8 cellular contexts compared by ENCODE assay signal in the genomic region with DNA sequence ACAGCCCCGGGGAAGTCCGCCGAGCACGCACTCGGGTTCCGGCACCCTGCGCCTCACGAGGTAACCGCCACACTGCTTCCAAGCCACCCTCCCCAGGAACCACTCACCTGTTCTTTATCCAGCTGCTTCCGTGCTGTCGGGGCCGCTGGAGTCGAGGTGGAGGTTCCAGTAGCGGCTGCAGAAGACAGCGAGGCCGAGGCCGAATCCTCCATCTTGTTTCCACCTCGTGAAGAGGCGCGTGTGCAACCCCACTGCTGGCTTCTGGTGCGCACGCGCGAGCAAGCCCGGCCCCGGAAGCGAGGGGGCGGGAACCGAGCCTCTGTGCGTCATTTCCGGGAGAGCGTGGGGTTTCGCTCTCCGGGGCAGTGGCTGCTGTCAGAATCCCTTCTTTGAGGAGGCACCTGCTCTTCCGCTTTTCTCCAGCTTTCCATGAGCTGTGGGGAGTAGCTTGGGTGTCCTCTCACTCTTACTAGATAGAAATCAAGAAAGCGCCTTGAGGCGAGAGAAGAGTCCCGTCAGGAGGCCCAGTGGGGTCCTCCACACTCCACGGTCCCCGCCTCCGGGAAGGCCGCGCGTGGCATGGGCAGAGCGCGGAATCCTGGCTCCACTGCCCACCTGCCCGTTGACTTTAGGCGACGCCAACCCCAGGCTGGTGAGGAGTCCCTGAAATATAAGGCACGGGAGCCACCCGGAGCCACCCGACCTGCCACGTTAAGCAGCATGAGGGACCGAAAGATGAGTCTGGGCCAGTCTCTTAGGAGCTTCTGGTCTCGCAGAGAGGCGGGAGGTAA. TPM values are rescaled to one million over a fixed set of nuclear protein-coding genes. Genes with fewer than 3 reads are reported as not detected.
DNase-seq lines count a peak whose midpoint lies in the region; ATAC-seq, FAIRE-seq and TF ChIP-seq lines count a peak whose summit lies in the region.

A gene (minus strand): TSS at position 242 of the 791 bp plus-strand sequence. CDS start 30 bp downstream, at position 212.

- H3K4me3 ChIP-seq in cardiac muscle cell: peak within 1 kb of the TSS; percentile 96
- peak within 1 kb of the TSS; percentile 67 to 97 (median 78) for H3K4me3 ChIP-seq in transverse colon

- peak; percentile 88 for FAIRE-seq in GM12892 (lab: Jason Lieb, UNC)

- intact Hi-C loops in transverse colon (cut with DNase I; ENCODE audit: low total_unique reads): no loop called here

- TF ChIP-seq EP300 in transverse colon (IDR thresholded peaks at IDR 0.05; ENCODE audit: low read depth): no peak

- in situ Hi-C loops in transverse colon (cut with MboI; ENCODE audit: low pct_ligation_motif_present in 1 of 4, low pct_unique_long_range_greater_than_20kb in 1 of 4, low sequenced_read_pairs in 3 of 4): no loop called here

- no peaks in the 10 kb centered on the region for H3K27me3 Mint-ChIP-seq in activated naive CD8-positive, alpha-beta T cell treated with anti-CD3 and anti-CD28 coated beads, Interleukin-2, amount 50 U/mL, for 24 hours

- peaks cover 57% of the 10 kb centered on the region for H3K36me3 Mint-ChIP-seq in activated naive CD8-positive, alpha-beta T cell treated with anti-CD3 and anti-CD28 coated beads, Interleukin-2, amount 50 U/mL, for 24 hours (ENCODE audit: low read depth)

- H3K4me1 Mint-ChIP-seq in activated naive CD8-positive, alpha-beta T cell treated with anti-CD3 and anti-CD28 coated beads, Interleukin-2, amount 50 U/mL, for 24 hours: peaks cover 67% of the 10 kb centered on the region

- DNase-seq in GM12892 (ENCODE audit: insufficient read length): peak; percentile 91
- peak; percentile 87 for DNase-seq in NCI-H1436 (lab: John Stamatoyannopoulos, UW)
- peak; percentile 89 for DNase-seq in SW480 (ENCODE audit: low spot score)
- peak; percentile 93 for DNase-seq in activated naive CD8-positive, alpha-beta T cell treated with anti-CD3 and anti-CD28 coated beads, Interleukin-2, amount 50 U/mL, for 24 hours
- DNase-seq in cardiac muscle cell (ENCODE audit: low read depth in 1 of 2, low spot score in 1 of 2): peak; percentile 95
- DNase-seq in pons (ENCODE audit: low spot score): peak; percentile 89
- DNase-seq in transverse colon: peak; percentile 94

- no peaks in the 10 kb centered on the region for H3K9me3 ChIP-seq in cardiac muscle cell (ENCODE audit: low read depth)
- H3K9me3 ChIP-seq in transverse colon: no peaks in the 10 kb centered on the region

- peak; percentile 98 for TF ChIP-seq POLR2A in GM12892 (IDR thresholded peaks at IDR 0.05; ENCODE audit: low read depth, low read length)
- TF ChIP-seq POLR2A in transverse colon (IDR thresholded peaks at IDR 0.05): peak; percentile 82

- WGBS in transverse colon (ENCODE audit: low coverage in 1 of 2), 2 donors: 0% methylated on average over 46 of the region's 56 CpGs; no CpG with 5 or more reads in 1 of the 2 donors

- H3K9me3 Mint-ChIP-seq in activated naive CD8-positive, alpha-beta T cell treated with anti-CD3 and anti-CD28 coated beads, Interleukin-2, amount 50 U/mL, for 24 hours: no peaks in the 10 kb centered on the region

- H3K4me1 ChIP-seq in cardiac muscle cell (ENCODE audit: low read depth): peaks cover 17% of the 10 kb centered on the region
- peaks cover 0 to 45% (median 21%) of the 10 kb centered on the region in 4 donors for H3K4me1 ChIP-seq in transverse colon

- H3K27ac Mint-ChIP-seq in activated naive CD8-positive, alpha-beta T cell treated with anti-CD3 and anti-CD28 coated beads, Interleukin-2, amount 50 U/mL, for 24 hours: peak within 1 kb of the TSS; percentile 95

- H3K27me3 ChIP-seq in cardiac muscle cell: no peaks in the 10 kb centered on the region
- H3K27me3 ChIP-seq in transverse colon: no peaks in the 10 kb centered on the region

- H3K4me3 Mint-ChIP-seq in activated naive CD8-positive, alpha-beta T cell treated with anti-CD3 and anti-CD28 coated beads, Interleukin-2, amount 50 U/mL, for 24 hours: peak within 1 kb of the TSS; percentile 93

- H3K36me3 ChIP-seq in cardiac muscle cell (peaks cover 21% of the 10 kb centered on the region), transverse colon (peaks cover 0 to 11% (median 6%) of the 10 kb centered on the region in 4 donors)

- H3K27ac ChIP-seq in cardiac muscle cell (peak within 1 kb of the TSS; percentile 95), transverse colon (peak within 1 kb of the TSS; percentile 82 to 97 (median 90))

- TF ChIP-seq CTCF in cardiac muscle cell (IDR thresholded peaks at IDR 0.05; ENCODE audit: low read depth, low read length): no peak
- TF ChIP-seq CTCF in transverse colon (IDR thresholded peaks at IDR 0.05): no peak

- ATAC-seq in HG02840 (IDR thresholded peaks at IDR 0.05; ENCODE audit: low FRiP score, unreplicated experiment): peak; percentile 87
- peak; percentile 76 for ATAC-seq in activated naive CD8-positive, alpha-beta T cell treated with anti-CD3 and anti-CD28 coated beads, Interleukin-2, amount 50 U/mL, for 24 hours

RNA-seq across cellular contexts. Expression of the gene that starts here (rescaled TPM):
- 304 TPM for polyA plus RNA-seq in GM12892 (2012; ENCODE audit: missing spikeins)
- 53.7 and 153 TPM in 2 replicates for total RNA-seq in cardiac muscle cell
- polyA plus RNA-seq in cardiac muscle cell: 144 and 194 TPM in 2 replicates
- 100 to 1,000 TPM in 1 of 4 donors, 10 to 100 TPM in 3; 41.5 to 120 (median 65.9) TPM for total RNA-seq in transverse colon

Comparison
In these comparisons a context has a peak if more than half of its experiments do, and no peak if none do; other contexts are left out.
1. Peak in every context shown above with its lines: DNase-seq, ATAC-seq, H3K4me3 ChIP-seq and H3K27ac ChIP-seq.